ENCODE assay signal across 8 cellular contexts in genomic region chr2:112692496-112692911, GRCh38. TPM values are rescaled to one million over a fixed set of nuclear protein-coding genes. Genes with fewer than 3 reads are reported as not detected.
DNase-seq lines count a peak whose midpoint lies in the region; ATAC-seq and TF ChIP-seq lines count a peak whose summit lies in the region.

No MANE protein-coding gene starts in this region.

- ATAC-seq in GM19035 (IDR thresholded peaks at IDR 0.05; ENCODE audit: unreplicated experiment) (peak; percentile 84), HG03135 (IDR thresholded peaks at IDR 0.05; ENCODE audit: unreplicated experiment) (peak; percentile 84)

- no peak for TF ChIP-seq EP300 in esophagus muscularis mucosa (IDR thresholded peaks at IDR 0.05)

- DNase-seq in AG10803 (ENCODE audit: low read depth) (peak; percentile 91), NCI-H526 treated with DMSO at 0.1 percent for 48 hours (lab: John Stamatoyannopoulos, UW) (peak; percentile 15), fibroblast of the aortic adventitia (ENCODE audit: low read depth) (peak; percentile 87), retinal pigment epithelial cell (ENCODE audit: low read depth) (peak; percentile 81), esophagus muscularis mucosa (ENCODE audit: extremely low spot score) (no peak)
- DNase-seq in activated CD8-positive, alpha-beta memory T cell treated with anti-CD3 and anti-CD28 coated beads, Interleukin-2, amount 50 U/mL, for 48 hours, result peak; percentile 73

- intact Hi-C loops in esophagus muscularis mucosa (cut with DNase I), result no loop called here

- H3K4me3 ChIP-seq in AG10803 (ENCODE audit: low read length), result no peak overlapping the region
- no peak overlapping the region for H3K4me3 ChIP-seq in fibroblast of the aortic adventitia (ENCODE audit: low read depth, low read length)
- H3K4me3 ChIP-seq in retinal pigment epithelial cell (ENCODE audit: low read length), result no peak overlapping the region
- no peak overlapping the region for H3K4me3 ChIP-seq in esophagus muscularis mucosa

- H3K27me3 ChIP-seq in esophagus muscularis mucosa, result no peaks in the 10 kb centered on the region

- H3K36me3 ChIP-seq in esophagus muscularis mucosa, result no peaks in the 10 kb centered on the region

- H3K9me3 ChIP-seq in esophagus muscularis mucosa, result no peaks in the 10 kb centered on the region

- TF ChIP-seq CTCF in AG10803 (conservative IDR thresholded peaks at IDR 0.05; ENCODE audit: low read length), result no peak
- TF ChIP-seq CTCF in fibroblast of the aortic adventitia (IDR thresholded peaks at IDR 0.05; ENCODE audit: insufficient read depth, low read length), result no peak
- no peak for TF ChIP-seq CTCF in retinal pigment epithelial cell (conservative IDR thresholded peaks at IDR 0.05; ENCODE audit: low read depth, low read length)
- no peak for TF ChIP-seq CTCF in esophagus muscularis mucosa (IDR thresholded peaks at IDR 0.05)

- H3K27ac ChIP-seq in esophagus muscularis mucosa (replicated peaks in 1 of 4), result no peak overlapping the region

- H3K4me1 ChIP-seq in esophagus muscularis mucosa, result peaks cover 0 to 8% (median 6%) of the 10 kb centered on the region in 4 donors

- 69% methylated on average over 2 of the region's 5 CpGs for WGBS in esophagus muscularis mucosa

- no peak for TF ChIP-seq POLR2A in esophagus muscularis mucosa (IDR thresholded peaks at IDR 0.05; ENCODE audit: low read depth)

RNA-seq across cellular contexts. Expression of gene NT5DC4, which starts 28.3 kb away (rescaled TPM):
- total RNA-seq in fibroblast of the aortic adventitia (ENCODE audit: low replicate concordance) (not detected in 2 replicates), esophagus muscularis mucosa (not detected)

RNA-seq across cellular contexts. Expression of gene SLC20A1, which starts 46.8 kb away (rescaled TPM):
- 127 and 134 TPM in 2 replicates for total RNA-seq in fibroblast of the aortic adventitia (ENCODE audit: low replicate concordance)
- total RNA-seq in esophagus muscularis mucosa, result 10 to 100 TPM; 12.0 to 34.1 (median 14.9) TPM
